Comparison of ENCODE assay signal across 17 cellular contexts in the genomic region with DNA sequence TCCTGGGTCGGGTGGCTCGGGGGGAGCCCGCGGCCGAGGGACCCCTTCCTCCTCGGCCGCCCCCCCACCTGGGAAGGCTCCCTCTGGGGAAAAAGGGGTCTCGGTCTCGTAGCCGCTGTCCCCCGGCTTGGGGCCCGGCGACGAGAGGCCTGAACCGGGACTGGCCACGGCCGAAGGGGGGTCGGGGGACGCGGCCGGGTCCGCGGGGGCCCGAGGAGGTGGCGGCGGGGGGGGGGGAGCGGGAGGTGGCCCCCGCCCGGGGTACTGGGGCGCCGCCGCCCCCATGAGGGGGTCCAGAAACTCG. TPM values are rescaled to one million over a fixed set of nuclear protein-coding genes. Genes with fewer than 3 reads are reported as not detected.
DNase-seq lines count a peak whose midpoint lies in the region; ATAC-seq and TF ChIP-seq lines count a peak whose summit lies in the region.
"Had no signal": no experiment of that assay in that cellular context is flagged by ENCODE, and none has a peak within 500 bp of the region (broad histone marks: within the 10 kb centered on the region; RNA-seq: fewer than 3 reads in every experiment).

No MANE protein-coding gene starts in this region.

- TF ChIP-seq EP300 in SK-N-SH (IDR thresholded peaks at IDR 0.05; ENCODE audit: borderline replicate concordance in 1 of 2, low read depth in 1 of 2, low read length in 1 of 2): no peak
- TF ChIP-seq EP300 in suprapubic skin (IDR thresholded peaks at IDR 0.05): no peak

- no peak for ATAC-seq in SK-N-SH treated with all-trans-retinoic acid at 6 μM for 48 hours
- ATAC-seq in right cardiac atrium: no peak
- ATAC-seq in heart left ventricle: no peak
- no peak for ATAC-seq in HG02678 (IDR thresholded peaks at IDR 0.05; ENCODE audit: unreplicated experiment)

- POLR2A ChIA-PET in SK-N-SH (lab: Yijun Ruan, JAX): no interaction called here

- no peak overlapping the region for H3K4me3 ChIP-seq in SK-N-SH (ENCODE audit: low read depth in 2 of 2, low read length in 1 of 2)
- no peak overlapping the region for H3K4me3 ChIP-seq in right cardiac atrium (ENCODE audit: low read length)
- peak overlapping the region in 6 of 12 donors; percentile 7 to 43 (median 22) for H3K4me3 ChIP-seq in heart left ventricle
- H3K4me3 ChIP-seq in OCI-LY3 (ENCODE audit: low read length): no peak overlapping the region
- peak overlapping the region; percentile 18 for H3K4me3 ChIP-seq in suprapubic skin

- no peak overlapping the region for H3K27ac ChIP-seq in SK-N-SH (ENCODE audit: low read depth in 2 of 2, low read length in 1 of 2)
- H3K27ac ChIP-seq in right cardiac atrium (ENCODE audit: low read length): no peak overlapping the region
- H3K27ac ChIP-seq in heart left ventricle: no peak overlapping the region
- no peak overlapping the region for H3K27ac ChIP-seq in OCI-LY3 (ENCODE audit: low read length)
- H3K27ac ChIP-seq in suprapubic skin: no peak overlapping the region
- H3K27ac ChIP-seq: 22Rv1, HL-60 had no signal

- H3K9ac ChIP-seq in SK-N-SH: no peak overlapping the region
- H3K9ac ChIP-seq in OCI-LY3 (ENCODE audit: low read length): no peak overlapping the region

- H3K79me2 ChIP-seq in SK-N-SH (ENCODE audit: insufficient read depth): peaks cover 11% of the 10 kb centered on the region; the same call in 1 of the 2 replicates
- no peaks in the 10 kb centered on the region for H3K79me2 ChIP-seq in OCI-LY3 (ENCODE audit: low read length)

- 20% methylated on average over 14 of the region's 33 CpGs for WGBS in SK-N-SH (ENCODE audit: low lambda C conversion rate)
- 56% methylated on average over 33 of the region's 33 CpGs for WGBS in right cardiac atrium
- WGBS in heart left ventricle, 4 donors: 55 to 58% (median 58%) methylated on average over 2 to 33 of the region's 33 CpGs; no CpG with 5 or more reads in 1 of the 4 donors
- 37% methylated on average over 2 of the region's 33 CpGs for WGBS in suprapubic skin

- TF ChIP-seq POLR2A in heart left ventricle (IDR thresholded peaks at IDR 0.05) (no peak), suprapubic skin (IDR thresholded peaks at IDR 0.05) (no peak)

- DNase-seq in SK-N-SH (peak; percentile 52), right cardiac atrium (peak in 2 of 3 donors; percentile 43 to 66), heart left ventricle (no peak), suprapubic skin (ENCODE audit: low spot score in 2 of 2) (no peak), SHP77 (lab: John Stamatoyannopoulos, UW) (no peak)
- DNase-seq: C1 segment of cervical spinal cord; CD4-positive, alpha-beta T cell; DMS 273 treated with DMSO at 0.1 percent for 48 hours; HCEC 1CT; HFFc6 had no signal

- TF ChIP-seq CTCF in SK-N-SH (IDR thresholded peaks at IDR 0.05) (no peak), heart left ventricle (IDR thresholded peaks at IDR 0.05) (no peak), OCI-LY3 (IDR thresholded peaks at IDR 0.05; ENCODE audit: low read depth, low read length) (no peak), suprapubic skin (IDR thresholded peaks at IDR 0.05) (no peak)

- H3K9me3 ChIP-seq in SK-N-SH (no peaks in the 10 kb centered on the region), right cardiac atrium (ENCODE audit: control insufficient read depth, low read length) (no peaks in the 10 kb centered on the region), heart left ventricle (no peaks in the 10 kb centered on the region), OCI-LY3 (ENCODE audit: insufficient read depth, low read length) (no peaks in the 10 kb centered on the region), suprapubic skin (no peaks in the 10 kb centered on the region)

- H3K4me2 ChIP-seq in SK-N-SH (no peak overlapping the region), OCI-LY3 (ENCODE audit: low read length) (peak overlapping the region; percentile 86; the same call in 1 of the 2 replicates)

- TF ChIP-seq RAD21 in SK-N-SH (IDR thresholded peaks at IDR 0.05; ENCODE audit: low read length): no peak

- peaks cover 18% of the 10 kb centered on the region for H3F3A ChIP-seq in SK-N-SH (replicated peaks; ENCODE audit: insufficient read depth)

- H3K27me3 ChIP-seq in SK-N-SH (ENCODE audit: insufficient read depth): no peaks in the 10 kb centered on the region
- no peaks in the 10 kb centered on the region for H3K27me3 ChIP-seq in right cardiac atrium (ENCODE audit: control insufficient read depth, insufficient read depth)
- H3K27me3 ChIP-seq in heart left ventricle: peaks cover 13 to 60% (median 39%) of the 10 kb centered on the region in 9 donors
- H3K27me3 ChIP-seq in OCI-LY3 (ENCODE audit: low read depth, low read length): peaks cover 4% of the 10 kb centered on the region; the same call in 1 of the 2 replicates
- H3K27me3 ChIP-seq in suprapubic skin: peaks cover 36% of the 10 kb centered on the region

- H3K9me2 ChIP-seq in SK-N-SH: no peaks in the 10 kb centered on the region

- intact Hi-C loops in right cardiac atrium (cut with DNase I): no loop called here
- intact Hi-C loops in heart left ventricle (cut with DNase I): no loop called here

- peaks cover 2 to 11% of the 10 kb centered on the region in 2 experiments for H3K36me3 ChIP-seq in SK-N-SH (replicated peaks in 1 of 2; ENCODE audit: control insufficient read depth in 1 of 2, insufficient read depth in 2 of 2, low read length in 1 of 2)
- H3K36me3 ChIP-seq in heart left ventricle: no peaks in the 10 kb centered on the region
- no peaks in the 10 kb centered on the region for H3K36me3 ChIP-seq in OCI-LY3 (replicated peaks; ENCODE audit: low read depth, low read length)
- no peaks in the 10 kb centered on the region for H3K36me3 ChIP-seq in suprapubic skin

- CTCF ChIA-PET in SK-N-SH (lab: Yijun Ruan, JAX): interaction anchor here (1.2 to 15.9 kb wide), 2 partner anchors 8 to 88 kb away, joined by 4 to 230 read pairs; no protein-coding TSS in a partner anchor

- H4K20me1 ChIP-seq in SK-N-SH (ENCODE audit: insufficient read depth): no peaks in the 10 kb centered on the region
- H4K20me1 ChIP-seq in OCI-LY3 (ENCODE audit: insufficient read depth, low read length): no peaks in the 10 kb centered on the region

- H2AFZ ChIP-seq in SK-N-SH (ENCODE audit: low read depth): no peak overlapping the region
- H2AFZ ChIP-seq in OCI-LY3 (ENCODE audit: low read depth, low read length): no peak overlapping the region

- H3K4me1 ChIP-seq in SK-N-SH (ENCODE audit: control insufficient read depth in 1 of 2, insufficient read depth in 2 of 2, low read depth in 1 of 2, low read length in 1 of 2) (peaks cover 0 to 14% of the 10 kb centered on the region in 2 experiments; a peak in 1 of 4 replicates), right cardiac atrium (ENCODE audit: control insufficient read depth, insufficient read depth, low read length) (no peaks in the 10 kb centered on the region), heart left ventricle (peaks cover 0 to 34% (median 8%) of the 10 kb centered on the region in 12 donors), OCI-LY3 (ENCODE audit: low read length) (peaks cover 30% of the 10 kb centered on the region), suprapubic skin (peaks cover 43% of the 10 kb centered on the region)

TF ChIP-seq in SK-N-SH, 30 proteins besides CTCF, POLR2A, EP300 and RAD21 (continues in another document):
- no peak for TF ChIP-seq YY1 (IDR thresholded peaks at IDR 0.05; ENCODE audit: low read depth)
- no peak for TF ChIP-seq CHD2 (IDR thresholded peaks at IDR 0.05; ENCODE audit: low read length, partially characterized antibody)
- TF ChIP-seq SMC3 (IDR thresholded peaks at IDR 0.05; ENCODE audit: low read depth, low read length): no peak

TF ChIP-seq in SK-N-SH treated with all-trans-retinoic acid at 6 μM for 48 hours, 23 proteins besides CTCF, POLR2A, EP300 and RAD21 (continues in another document):
- TF ChIP-seq CSDC2 (CRISPR knock-in tag; IDR thresholded peaks at IDR 0.05) (no peak), GLIS3 (CRISPR knock-in tag; IDR thresholded peaks at IDR 0.05) (no peak)

RNA-seq across cellular contexts. Expression of a gene that starts 13.1 kb away (rescaled TPM):
- polyA plus RNA-seq in SK-N-SH (2012; rRNA removed) (2.0 and 3.2 TPM in 2 replicates), right cardiac atrium (2.9 TPM), heart left ventricle (under 1 TPM; 0.19 to 0.99 TPM)
- 1.0 and 2.3 TPM in 2 replicates for polyA plus RNA-seq in SK-N-SH (2012; cell fraction: cytosol; rRNA removed)
- 10.9 and 13.2 TPM in 2 replicates for polyA plus RNA-seq in SK-N-SH (2012; cell fraction: nucleus; rRNA removed)
- total RNA-seq in right cardiac atrium (1 to 10 TPM; 3.1 to 7.2 (median 5.5) TPM), heart left ventricle (1 to 10 TPM in 6 of 9 donors, under 1 TPM in 3; 0.50 to 1.9 (median 1.4) TPM), suprapubic skin (1 to 10 TPM; 1.3 to 3.5 (median 1.6) TPM)

RNA-seq across cellular contexts. Expression of a gene that starts 29.4 kb away (rescaled TPM):
- polyA plus RNA-seq in SK-N-SH (2012; rRNA removed) (69.5 and 77.6 TPM in 2 replicates), right cardiac atrium (27.4 TPM), heart left ventricle (10 to 100 TPM; 21.0 to 55.3 TPM)
- 42.6 and 43.6 TPM in 2 replicates for polyA plus RNA-seq in SK-N-SH (2012; cell fraction: cytosol; rRNA removed)
- polyA plus RNA-seq in SK-N-SH (2012; cell fraction: nucleus; rRNA removed): 308 and 364 TPM in 2 replicates
- total RNA-seq in right cardiac atrium (10 to 100 TPM; 26.0 to 35.0 (median 29.2) TPM), heart left ventricle (10 to 100 TPM; 12.3 to 47.3 (median 31.0) TPM), suprapubic skin (10 to 100 TPM; 54.9 to 86.5 (median 63.2) TPM)

RNA-seq across cellular contexts. Expression of a gene that starts 43.2 kb away (rescaled TPM):
- polyA plus RNA-seq in SK-N-SH (2012; rRNA removed) (1.1 and 1.2 TPM in 2 replicates), right cardiac atrium (0.16 TPM), heart left ventricle (under 1 TPM; 0.23 to 0.83 TPM)
- polyA plus RNA-seq in SK-N-SH (2012; cell fraction: cytosol; rRNA removed): 0.54 and 0.93 TPM in 2 replicates
- 6.1 and 7.2 TPM in 2 replicates for polyA plus RNA-seq in SK-N-SH (2012; cell fraction: nucleus; rRNA removed)
- total RNA-seq in right cardiac atrium (under 1 TPM; 0.20 to 0.75 (median 0.23) TPM), heart left ventricle (1 to 10 TPM in 1 of 9 donors, under 1 TPM in 8; 0.20 to 2.0 (median 0.40) TPM), suprapubic skin (1 to 10 TPM; 4.2 to 4.7 (median 4.6) TPM)

RNA-seq across cellular contexts. Expression of a gene that starts 52.7 kb away (rescaled TPM):
- polyA plus RNA-seq in SK-N-SH (2012; rRNA removed): 34.1 and 36.6 TPM in 2 replicates
- 23.8 and 30.6 TPM in 2 replicates for polyA plus RNA-seq in SK-N-SH (2012; cell fraction: cytosol; rRNA removed)
- polyA plus RNA-seq in SK-N-SH (2012; cell fraction: nucleus; rRNA removed): 29.1 and 29.6 TPM in 2 replicates
- total RNA-seq in right cardiac atrium: 10 to 100 TPM; 16.0 to 20.4 (median 17.3) TPM
- 7.2 TPM for polyA plus RNA-seq in right cardiac atrium
- 10 to 100 TPM; 13.9 to 24.7 (median 19.0) TPM for total RNA-seq in heart left ventricle
- polyA plus RNA-seq in heart left ventricle: 10 to 100 TPM in 1 of 2 donors, 1 to 10 TPM in 1; 5.1 to 35.4 TPM
- total RNA-seq in suprapubic skin: 10 to 100 TPM; 24.5 to 53.4 (median 40.1) TPM

RNA-seq across cellular contexts. Expression of a gene that starts 53.4 kb away (rescaled TPM):
- 0.86 and 0.92 TPM in 2 replicates for polyA plus RNA-seq in SK-N-SH (2012; rRNA removed)
- polyA plus RNA-seq in SK-N-SH (2012; cell fraction: cytosol; rRNA removed): 0.40 and 0.50 TPM in 2 replicates
- polyA plus RNA-seq in SK-N-SH (2012; cell fraction: nucleus; rRNA removed): 0.14 and 0.33 TPM in 2 replicates
- total RNA-seq in right cardiac atrium: under 1 TPM in 2 of 4 donors, not detected in 2; 0.25 to 0.76 TPM
- 0.14 TPM for polyA plus RNA-seq in right cardiac atrium
- under 1 TPM in 1 of 9 donors, not detected in 8; 0.45 TPM for total RNA-seq in heart left ventricle
- under 1 TPM in 1 of 2 donors, not detected in 1; 0.19 TPM for polyA plus RNA-seq in heart left ventricle
- total RNA-seq in suprapubic skin: 100 to 1,000 TPM in 2 of 4 donors, 10 to 100 TPM in 2; 26.0 to 162 (median 122) TPM
- total RNA-seq: Calu3; CD4-positive, alpha-beta T cell; Daoy had no signal

Comparison
In these comparisons a context has a peak if more than half of its experiments do, and no peak if none do; other contexts are left out.
1. DNase-seq: peak in SK-N-SH (single experiment) and right cardiac atrium (2 of 3); none in heart left ventricle (0 of 5), suprapubic skin (0 of 2) and SHP77 (0 of 2).